ENCODE assay signal across 12 cellular contexts in genomic region chr2:85131116-85131515, GRCh38. TPM values are rescaled to one million over a fixed set of nuclear protein-coding genes. Genes with fewer than 3 reads are reported as not detected.
DNase-seq lines count a peak whose midpoint lies in the region; ATAC-seq and TF ChIP-seq lines count a peak whose summit lies in the region.
"Had no signal": no experiment of that assay in that cellular context is flagged by ENCODE, and none has a peak within 500 bp of the region (broad histone marks: within the 10 kb centered on the region; RNA-seq: fewer than 3 reads in every experiment).

No MANE protein-coding gene starts in this region.

- no peaks in the 10 kb centered on the region for H3K36me3 ChIP-seq in naive thymus-derived CD4-positive, alpha-beta T cell (ENCODE audit: control insufficient read depth in 2 of 3, insufficient read depth in 3 of 3, low read length in 3 of 3)

- no peak overlapping the region for H4K8ac ChIP-seq in H9 (replicated peaks; ENCODE audit: insufficient read length, low read depth, low read length)

- H3K23ac ChIP-seq in H9 (ENCODE audit: insufficient read length, low read depth, low read length) = no peak overlapping the region

- H3K9ac ChIP-seq in H9 (ENCODE audit: extremely low read depth, insufficient read length, low read length) = no peak overlapping the region

- no peak overlapping the region for H3K14ac ChIP-seq in H9 (ENCODE audit: insufficient read depth, low read length)

- H3K4ac ChIP-seq in H9 (ENCODE audit: low read depth, low read length) = no peak overlapping the region

- no peak overlapping the region for H3K27ac ChIP-seq in H9 (ENCODE audit: insufficient read length, low read depth, low read length)
- H3K27ac ChIP-seq in naive thymus-derived CD4-positive, alpha-beta T cell (ENCODE audit: low read depth, low read length) = no peak overlapping the region
- H3K27ac ChIP-seq: HL-60 had no signal

- H2BK15ac ChIP-seq in H9 (ENCODE audit: low read depth, low read length) = no peak overlapping the region

- H2BK120ac ChIP-seq in H9 (ENCODE audit: low read depth, low read length, poor library complexity, severe bottlenecking) = no peak overlapping the region

- no peak overlapping the region for H4K5ac ChIP-seq in H9 (ENCODE audit: insufficient read length, low read depth, low read length)

- ATAC-seq in left lobe of liver = peak; percentile 21
- ATAC-seq in naive thymus-derived CD4-positive, alpha-beta T cell = no peak
- ATAC-seq in natural killer cell treated with Interleukin-12 subunit alpha and Interleukin-12 subunit beta and Interleukin-15 and Interleukin-18, amount 100 ng/mL, for 72 hours = no peak

- H3K79me2 ChIP-seq in H9 (ENCODE audit: insufficient read depth, low read length) = peaks cover 8% of the 10 kb centered on the region; the same call in 1 of the 2 replicates

- H3K27me3 ChIP-seq in H9 (ENCODE audit: insufficient read depth, low read length) = no peaks in the 10 kb centered on the region
- peaks cover 0 to 20% of the 10 kb centered on the region in 2 donors for H3K27me3 ChIP-seq in naive thymus-derived CD4-positive, alpha-beta T cell (ENCODE audit: control insufficient read depth in 2 of 2, insufficient read depth in 2 of 2, low read length in 2 of 2)

- WGBS in H9 (ENCODE audit: extremely low coverage, insufficient read length, low lambda C conversion rate) = no CpG with 5 or more reads among the region's 7 CpGs

- 0 out of 2 replicates have a peak, but pooled peaks cover 3% of the 10 kb centered on the region for H3K4me1 ChIP-seq in H9 (ENCODE audit: insufficient read depth, low read length)
- peaks cover 0 to 5% of the 10 kb centered on the region in 2 donors for H3K4me1 ChIP-seq in naive thymus-derived CD4-positive, alpha-beta T cell (ENCODE audit: control insufficient read depth in 2 of 2, insufficient read depth in 2 of 2, low read length in 2 of 2)

- DNase-seq in AG09309 (ENCODE audit: low read depth) (no peak), H9 (peak; percentile 48), left lobe of liver (ENCODE audit: low spot score) (no peak), NCI-H1694 (lab: John Stamatoyannopoulos, UW) (no peak)
- peak; percentile 2 for DNase-seq in activated naive CD8-positive, alpha-beta T cell treated with anti-CD3 and anti-CD28 coated beads for 36 hours
- no peak for DNase-seq in naive thymus-derived CD4-positive, alpha-beta T cell
- no peak for DNase-seq in natural killer cell treated with Interleukin-12 subunit alpha and Interleukin-12 subunit beta and Interleukin-15 and Interleukin-18, amount 100 ng/mL, for 72 hours (ENCODE audit: low spot score)
- no peak for DNase-seq in activated effector memory CD4-positive, alpha-beta T cell treated with anti-CD3 and anti-CD28 coated beads, Interleukin-2, amount 50 U/mL, for 16 hours
- DNase-seq: small intestine had no signal

- no peak overlapping the region for H3K18ac ChIP-seq in H9 (ENCODE audit: insufficient read length, low read depth, low read length)

- no peaks in the 10 kb centered on the region for H3K9me3 ChIP-seq in H9 (ENCODE audit: control insufficient read depth, low read depth, low read length)
- H3K9me3 ChIP-seq in naive thymus-derived CD4-positive, alpha-beta T cell (ENCODE audit: control insufficient read depth in 2 of 3, low read length in 3 of 3) = no peaks in the 10 kb centered on the region

- no peaks in the 10 kb centered on the region for H4K20me1 ChIP-seq in H9 (ENCODE audit: control insufficient read depth, insufficient read depth, insufficient read length)

- CTCF ChIA-PET in naive thymus-derived CD4-positive, alpha-beta T cell (lab: Charles Lee) = no interaction called here

- H3K4me2 ChIP-seq in H9 (ENCODE audit: insufficient read depth, insufficient read length, low read length) = no peak overlapping the region

- no peak overlapping the region for H3K27ac Mint-ChIP-seq in H9
- no peak overlapping the region for H3K27ac Mint-ChIP-seq in activated naive CD8-positive, alpha-beta T cell treated with anti-CD3 and anti-CD28 coated beads for 36 hours
- H3K27ac Mint-ChIP-seq in naive thymus-derived CD4-positive, alpha-beta T cell = no peak overlapping the region
- no peak overlapping the region for H3K27ac Mint-ChIP-seq in natural killer cell treated with Interleukin-12 subunit alpha and Interleukin-12 subunit beta and Interleukin-15 and Interleukin-18, amount 100 ng/mL, for 72 hours
- H3K27ac Mint-ChIP-seq: dendritic cell treated with granulocyte-macrophage colony-stimulating factor and Interleukin-4, amounts not matched to agents 40 ng/mL and 50 ng/mL, for 4 days had no signal

- H4K91ac ChIP-seq in H9 (ENCODE audit: insufficient read length, low read depth, low read length) = no peak overlapping the region

- H3K36me3 Mint-ChIP-seq in H9 (ENCODE audit: insufficient read depth in 1 of 3, low read depth in 3 of 3) = peaks cover 6 to 7% (median 7%) of the 10 kb centered on the region in 3 experiments; a peak in 5 of 7 replicates
- H3K36me3 Mint-ChIP-seq in activated naive CD8-positive, alpha-beta T cell treated with anti-CD3 and anti-CD28 coated beads for 36 hours = no peaks in the 10 kb centered on the region
- no peaks in the 10 kb centered on the region for H3K36me3 Mint-ChIP-seq in naive thymus-derived CD4-positive, alpha-beta T cell
- no peaks in the 10 kb centered on the region for H3K36me3 Mint-ChIP-seq in natural killer cell treated with Interleukin-12 subunit alpha and Interleukin-12 subunit beta and Interleukin-15 and Interleukin-18, amount 100 ng/mL, for 72 hours

- H2AFZ ChIP-seq in H9 (ENCODE audit: low read length) = no peak overlapping the region

- H3K56ac ChIP-seq in H9 (ENCODE audit: insufficient read length, low read depth, low read length) = no peak overlapping the region

- H3K4me3 Mint-ChIP-seq in H9 = peak overlapping the region in 1 of 2 experiments; percentile 17; a peak in 2 of 5 replicates
- no peak overlapping the region for H3K4me3 Mint-ChIP-seq in activated naive CD8-positive, alpha-beta T cell treated with anti-CD3 and anti-CD28 coated beads for 36 hours
- peak overlapping the region in 1 of 10 donors; percentile 21 for H3K4me3 Mint-ChIP-seq in naive thymus-derived CD4-positive, alpha-beta T cell
- no peak overlapping the region for H3K4me3 Mint-ChIP-seq in natural killer cell treated with Interleukin-12 subunit alpha and Interleukin-12 subunit beta and Interleukin-15 and Interleukin-18, amount 100 ng/mL, for 72 hours
- H3K4me3 Mint-ChIP-seq: dendritic cell treated with granulocyte-macrophage colony-stimulating factor and Interleukin-4, amounts not matched to agents 40 ng/mL and 50 ng/mL, for 4 days had no signal

- no peaks in the 10 kb centered on the region; a peak in 1 of 5 replicates for H3K9me3 Mint-ChIP-seq in H9
- no peaks in the 10 kb centered on the region for H3K9me3 Mint-ChIP-seq in activated naive CD8-positive, alpha-beta T cell treated with anti-CD3 and anti-CD28 coated beads for 36 hours
- H3K9me3 Mint-ChIP-seq in naive thymus-derived CD4-positive, alpha-beta T cell = no peaks in the 10 kb centered on the region
- H3K9me3 Mint-ChIP-seq in natural killer cell treated with Interleukin-12 subunit alpha and Interleukin-12 subunit beta and Interleukin-15 and Interleukin-18, amount 100 ng/mL, for 72 hours = no peaks in the 10 kb centered on the region
- H3K9me3 Mint-ChIP-seq: dendritic cell treated with granulocyte-macrophage colony-stimulating factor and Interleukin-4, amounts not matched to agents 40 ng/mL and 50 ng/mL, for 4 days had no signal

- H3K27me3 Mint-ChIP-seq in H9 (ENCODE audit: low read depth) = peaks cover 14% of the 10 kb centered on the region
- peaks cover 55% of the 10 kb centered on the region for H3K27me3 Mint-ChIP-seq in activated naive CD8-positive, alpha-beta T cell treated with anti-CD3 and anti-CD28 coated beads for 36 hours
- H3K27me3 Mint-ChIP-seq in naive thymus-derived CD4-positive, alpha-beta T cell = peaks cover 41 to 59% (median 44%) of the 10 kb centered on the region in 5 donors
- peaks cover 31 to 32% of the 10 kb centered on the region in 2 donors for H3K27me3 Mint-ChIP-seq in natural killer cell treated with Interleukin-12 subunit alpha and Interleukin-12 subunit beta and Interleukin-15 and Interleukin-18, amount 100 ng/mL, for 72 hours

- POLR2A ChIA-PET in naive thymus-derived CD4-positive, alpha-beta T cell (lab: Charles Lee) = no interaction called here

- H2BK5ac ChIP-seq in H9 (ENCODE audit: insufficient read length, low read length) = no peak overlapping the region

- H2AK5ac ChIP-seq in H9 (ENCODE audit: insufficient read length, low read length) = no peak overlapping the region

- intact Hi-C loops in naive thymus-derived CD4-positive, alpha-beta T cell (cut with micrococcal nuclease) = loop anchor here in 1 of 2 donors (5.0 kb wide), 1 partner anchor 156 kb away; no protein-coding TSS in a partner anchor

- no peak overlapping the region for H3K4me3 ChIP-seq in AG09309 (ENCODE audit: control insufficient read depth, low read depth, low read length)
- no peak overlapping the region for H3K4me3 ChIP-seq in naive thymus-derived CD4-positive, alpha-beta T cell (ENCODE audit: low read length)

- H3K79me1 ChIP-seq in H9 (ENCODE audit: insufficient read depth, low read depth, low read length, poor library complexity, severe bottlenecking) = no peaks in the 10 kb centered on the region

- H2BK20ac ChIP-seq in H9 (ENCODE audit: low read depth, low read length, poor library complexity, severe bottlenecking) = no peak overlapping the region

- H3T11ph ChIP-seq in H9 (ENCODE audit: low read length) = no peak overlapping the region

- no peak overlapping the region for H2BK12ac ChIP-seq in H9 (ENCODE audit: insufficient read length, low read depth, low read length)

- peaks cover 18 to 27% of the 10 kb centered on the region in 2 experiments for H3K4me1 Mint-ChIP-seq in H9
- H3K4me1 Mint-ChIP-seq in activated naive CD8-positive, alpha-beta T cell treated with anti-CD3 and anti-CD28 coated beads for 36 hours = peaks cover 4% of the 10 kb centered on the region
- H3K4me1 Mint-ChIP-seq in naive thymus-derived CD4-positive, alpha-beta T cell = peaks cover 5 to 18% (median 10%) of the 10 kb centered on the region in 7 donors
- H3K4me1 Mint-ChIP-seq in natural killer cell treated with Interleukin-12 subunit alpha and Interleukin-12 subunit beta and Interleukin-15 and Interleukin-18, amount 100 ng/mL, for 72 hours (ENCODE audit: low read depth in 2 of 2) = no peaks in the 10 kb centered on the region

- H3K23me2 ChIP-seq in H9 (ENCODE audit: insufficient read length, low read depth, low read length, poor library complexity, severe bottlenecking) = peaks cover 4% of the 10 kb centered on the region

- TF ChIP-seq CTCF in AG09309 (IDR thresholded peaks at IDR 0.05; ENCODE audit: control insufficient read depth, insufficient read depth, low read depth, low read length, missing control alignments) = peak; percentile 69
- peak; percentile 69 for TF ChIP-seq CTCF in H9 (conservative IDR thresholded peaks at IDR 0.05)

RNA-seq across cellular contexts. Expression of gene TCF7L1, which starts 2.1 kb away (rescaled TPM):
- total RNA-seq in H9 (2021) (112 and 117 TPM in 2 replicates), left lobe of liver (5.7 TPM)
- total RNA-seq in activated naive CD8-positive, alpha-beta T cell treated with anti-CD3 and anti-CD28 coated beads for 36 hours = under 1 TPM in 1 of 2 experiments, not detected in 1; 0.06 TPM
- total RNA-seq in naive thymus-derived CD4-positive, alpha-beta T cell = under 1 TPM in 1 of 5 experiments, not detected in 4; 0.16 TPM
- under 1 TPM in 1 of 2 donors, not detected in 1; 0.08 TPM for polyA plus RNA-seq in naive thymus-derived CD4-positive, alpha-beta T cell
- total RNA-seq in natural killer cell treated with Interleukin-12 subunit alpha and Interleukin-12 subunit beta and Interleukin-15 and Interleukin-18, amount 100 ng/mL, for 72 hours = under 1 TPM in 1 of 2 donors, not detected in 1; 0.14 TPM
- total RNA-seq: T-helper 2 cell treated with Interferon-gamma antibody and Interleukin-4, amounts not matched to agents 100 ng/mL and 5 ng/mL, for 36 hours had no signal

Comparison
In these comparisons a context has a peak if more than half of its experiments do, and no peak if none do; other contexts are left out.
1. DNase-seq: peak in H9 (single experiment) and activated naive CD8-positive, alpha-beta T cell treated with anti-CD3 and anti-CD28 coated beads for 36 hours (single experiment); none in AG09309 (single experiment), left lobe of liver (single experiment), NCI-H1694 (single experiment), naive thymus-derived CD4-positive, alpha-beta T cell (0 of 9), natural killer cell treated with Interleukin-12 subunit alpha and Interleukin-12 subunit beta and Interleukin-15 and Interleukin-18, amount 100 ng/mL, for 72 hours (single experiment) and activated effector memory CD4-positive, alpha-beta T cell treated with anti-CD3 and anti-CD28 coated beads, Interleukin-2, amount 50 U/mL, for 16 hours (single experiment).
2. RNA of gene TCF7L1, which starts 2.1 kb away (total RNA-seq): 112 to 117 TPM in H9; 5.7 TPM in left lobe of liver (single experiment), 0.14 TPM in natural killer cell treated with Interleukin-12 subunit alpha and Interleukin-12 subunit beta and Interleukin-15 and Interleukin-18, amount 100 ng/mL, for 72 hours, 0.06 TPM in activated naive CD8-positive, alpha-beta T cell treated with anti-CD3 and anti-CD28 coated beads for 36 hours and 0.16 TPM in naive thymus-derived CD4-positive, alpha-beta T cell; every median in the first group is over 10 times any median in the second.